ENCODE assay signal across 8 cellular contexts in genomic region chr4:3442959-3443749, GRCh38. TPM values are rescaled to one million over a fixed set of nuclear protein-coding genes. Genes with fewer than 3 reads are reported as not detected.
DNase-seq lines count a peak whose midpoint lies in the region; ATAC-seq and TF ChIP-seq lines count a peak whose summit lies in the region.

No MANE protein-coding gene starts in this region.

- intact Hi-C loops in CD4-positive, alpha-beta T cell (cut with DNase I, micrococcal nuclease): loop anchor here (1.0 kb wide), 3 partner anchors 97 to 337 kb away; no protein-coding TSS in a partner anchor
- intact Hi-C loops in uterus (cut with DNase I; ENCODE audit: low total_unique reads): no loop called here

- no peak overlapping the region for H3K27ac Mint-ChIP-seq in CD4-positive, alpha-beta T cell

- H2AFZ ChIP-seq in osteoblast (ENCODE audit: low read length): no peak overlapping the region

- H3K27me3 ChIP-seq in CD4-positive, alpha-beta T cell (ENCODE audit: control insufficient read depth, insufficient read depth, low read length): no peaks in the 10 kb centered on the region
- H3K27me3 ChIP-seq in osteoblast (ENCODE audit: insufficient read depth, low read length): no peaks in the 10 kb centered on the region
- no peaks in the 10 kb centered on the region for H3K27me3 ChIP-seq in uterus

- no peaks in the 10 kb centered on the region for H3K36me3 Mint-ChIP-seq in CD4-positive, alpha-beta T cell (ENCODE audit: low read depth)

- POLR2A ChIA-PET in CD4-positive, alpha-beta T cell (lab: Charles Lee): no interaction called here

- H3K36me3 ChIP-seq in osteoblast (ENCODE audit: insufficient read depth, low read length): no peaks in the 10 kb centered on the region
- no peaks in the 10 kb centered on the region for H3K36me3 ChIP-seq in uterus

- H3K9me3 ChIP-seq in CD4-positive, alpha-beta T cell (ENCODE audit: control insufficient read depth, low read length): no peaks in the 10 kb centered on the region
- H3K9me3 ChIP-seq in osteoblast (ENCODE audit: low read depth, low read length) (no peaks in the 10 kb centered on the region), uterus (no peaks in the 10 kb centered on the region)

- no peaks in the 10 kb centered on the region for H4K20me1 ChIP-seq in osteoblast (ENCODE audit: insufficient read depth, low read length)

- CTCF ChIA-PET in CD4-positive, alpha-beta T cell (lab: Charles Lee): interaction anchor here (1.2 kb wide), 1 partner anchor 97 kb away, joined by 4 read pairs; no protein-coding TSS in a partner anchor

- H3K79me2 ChIP-seq in osteoblast (ENCODE audit: insufficient read depth, low read length): no peaks in the 10 kb centered on the region

- peak; percentile 38 to 73 (median 54) for DNase-seq in CD4-positive, alpha-beta T cell
- DNase-seq in GM20000 (ENCODE audit: low spot score) (peak; percentile 96), NCI-H2196 (lab: John Stamatoyannopoulos, UW; ENCODE audit: unreplicated experiment) (peak; percentile 63), epithelial cell of proximal tubule (ENCODE audit: low read depth) (no peak), osteoblast (ENCODE audit: insufficient read length, low spot score, missing footprints) (peak; percentile 99), uterus (peak in 1 of 2 donors; percentile 42), NCI-H2107 treated with DMSO at 0.1 percent for 48 hours (lab: John Stamatoyannopoulos, UW; ENCODE audit: unreplicated experiment) (no peak)
- peak; percentile 21 for DNase-seq in activated CD8-positive, alpha-beta memory T cell treated with anti-CD3 and anti-CD28 coated beads, Interleukin-2, amount 50 U/mL, for 1 hour (ENCODE audit: extremely low read depth)

- H3K27me3 Mint-ChIP-seq in CD4-positive, alpha-beta T cell: no peaks in the 10 kb centered on the region

- no peaks in the 10 kb centered on the region for H3K4me1 ChIP-seq in osteoblast (ENCODE audit: insufficient read depth, low read length)
- H3K4me1 ChIP-seq in uterus: no peaks in the 10 kb centered on the region

- H3K27ac ChIP-seq in CD4-positive, alpha-beta T cell (ENCODE audit: low read depth, low read length): no peak overlapping the region
- no peak overlapping the region for H3K27ac ChIP-seq in osteoblast (ENCODE audit: low read depth, low read length)
- no peak overlapping the region for H3K27ac ChIP-seq in uterus

- no peaks in the 10 kb centered on the region for H3K4me1 Mint-ChIP-seq in CD4-positive, alpha-beta T cell (ENCODE audit: low read depth)

- H3K4me3 ChIP-seq in epithelial cell of proximal tubule (ENCODE audit: low read depth, low read length): no peak overlapping the region
- H3K4me3 ChIP-seq in osteoblast (ENCODE audit: insufficient read depth, low read length): no peak overlapping the region
- no peak overlapping the region for H3K4me3 ChIP-seq in uterus

- ATAC-seq in CD4-positive, alpha-beta T cell (ENCODE audit: poor library complexity): peak; percentile 86

- H3K9me3 Mint-ChIP-seq in CD4-positive, alpha-beta T cell: no peaks in the 10 kb centered on the region

- no peak overlapping the region for H3K4me2 ChIP-seq in osteoblast (ENCODE audit: insufficient read depth, low read length)

- no peak overlapping the region for H3K4me3 Mint-ChIP-seq in CD4-positive, alpha-beta T cell

- TF ChIP-seq POLR2A in uterus (IDR thresholded peaks at IDR 0.05): no peak

- TF ChIP-seq CTCF in CD4-positive, alpha-beta T cell (IDR thresholded peaks at IDR 0.05): peak; percentile 88
- TF ChIP-seq CTCF in GM20000 (IDR thresholded peaks at IDR 0.05; ENCODE audit: extremely low read depth, missing control alignments) (peak; percentile 100), epithelial cell of proximal tubule (conservative IDR thresholded peaks at IDR 0.05; ENCODE audit: low read depth, low read length) (peak; percentile 85), osteoblast (IDR thresholded peaks at IDR 0.05; ENCODE audit: extremely low read depth, low read depth, low read length) (peak; percentile 84), uterus (IDR thresholded peaks at IDR 0.05) (peak; percentile 89 to 95 (median 93))

RNA-seq across cellular contexts. Expression of gene HGFAC, which starts 1.4 kb away (rescaled TPM):
- under 1 TPM; 0.25 to 0.75 TPM for total RNA-seq in CD4-positive, alpha-beta T cell
- not detected in 2 replicates for total RNA-seq in epithelial cell of proximal tubule
- total RNA-seq in osteoblast: not detected in 2 replicates
- 1 to 10 TPM in 1 of 4 donors, under 1 TPM in 1, not detected in 2; 0.28 to 3.1 TPM for total RNA-seq in uterus

RNA-seq across cellular contexts. Expression of gene DOK7, which starts 20.0 kb away (rescaled TPM):
- not detected for total RNA-seq in CD4-positive, alpha-beta T cell
- 0.51 and 0.81 TPM in 2 replicates for total RNA-seq in epithelial cell of proximal tubule
- total RNA-seq in osteoblast: not detected in 2 replicates
- 1 to 10 TPM in 1 of 4 donors, under 1 TPM in 2, not detected in 1; 0.26 to 3.9 (median 0.85) TPM for total RNA-seq in uterus

Comparison
In these comparisons a context has a peak if more than half of its experiments do, and no peak if none do; other contexts are left out.
1. DNase-seq: peak in CD4-positive, alpha-beta T cell (10 of 10), GM20000 (single experiment), NCI-H2196 (single experiment), activated CD8-positive, alpha-beta memory T cell treated with anti-CD3 and anti-CD28 coated beads, Interleukin-2, amount 50 U/mL, for 1 hour (single experiment) and osteoblast (single experiment); none in epithelial cell of proximal tubule (single experiment) and NCI-H2107 treated with DMSO at 0.1 percent for 48 hours (single experiment).
2. Peak in every context shown above with its lines, with median percentiles within 50 percentile points of each other: CTCF ChIP-seq.